ENCODE assay signal across 27 cellular contexts in genomic region chr12:119942386-119942785, GRCh38. TPM values are rescaled to one million over a fixed set of nuclear protein-coding genes. Genes with fewer than 3 reads are reported as not detected.
"Had no signal": no experiment of that assay in that cellular context is flagged by ENCODE, and none has a peak within 500 bp of the region (broad histone marks: within the 10 kb centered on the region; RNA-seq: fewer than 3 reads in every experiment).

No MANE protein-coding gene starts in this region.

- FAIRE-seq: endometrium had no signal

- H3K4me3 ChIP-seq: esophagus squamous epithelium, lower lobe of right lung, neural progenitor cell, prostate gland, sigmoid colon, skin epidermis, transverse colon, vagina had no signal

- H3K36me3 ChIP-seq: esophagus squamous epithelium, lower lobe of right lung, neural progenitor cell, prostate gland, sigmoid colon, transverse colon, vagina had no signal

- DNase-seq: cortex of kidney; effector memory CD8-positive, alpha-beta T cell; erythroblast; esophagus squamous epithelium; foreskin melanocyte; hypothalamus; immature natural killer cell; islet precursor cell; kidney glomerular epithelial cell; left colon; left ventricle myocardium superior; lower lobe of right lung; naive B cell; nucleus accumbens; right cardiac atrium; sigmoid colon; stimulated activated CD4-positive, alpha-beta T cell treated with anti-CD3 and anti-CD28 coated beads, Interleukin-15, amount 100 ng/mL, for 24 hours; stimulated activated CD4-positive, alpha-beta T cell treated with anti-CD3 and anti-CD28 coated beads, Interleukin-2, amount 100 ng/mL, for 48 hours; stimulated activated naive B cell treated with anti-CD40 and anti-IgM and Interleukin-4, amounts not matched to agents 10 μg/mL and 1 μg/mL and 100 μg/mL, for 72 hours; transverse colon had no signal

- H3K27me3 ChIP-seq: neural progenitor cell, vagina had no signal

- H3K9ac ChIP-seq: neural progenitor cell had no signal

- H3K9me3 ChIP-seq: esophagus squamous epithelium, lower lobe of right lung, prostate gland, sigmoid colon, transverse colon, vagina had no signal

- H3K4me2 ChIP-seq: neural progenitor cell had no signal

- ATAC-seq: effector memory CD8-positive, alpha-beta T cell; left colon; left ventricle myocardium superior; right cardiac atrium; stimulated activated naive B cell treated with anti-CD40 and anti-IgM and Interleukin-4, amounts not matched to agents 10 μg/mL and 1 μg/mL and 100 μg/mL, for 72 hours had no signal

- H3K4me1 ChIP-seq: neural progenitor cell, prostate gland, sigmoid colon, transverse colon, vagina had no signal

- H2AFZ ChIP-seq: neural progenitor cell had no signal

- H3K27ac ChIP-seq: esophagus squamous epithelium, lower lobe of right lung, neural progenitor cell, prostate gland, sigmoid colon, skin epidermis, transverse colon, vagina had no signal

RNA-seq across cellular contexts. Expression of gene BICDL1, which starts 46.6 kb away (rescaled TPM):
- total RNA-seq: dermis microvascular lymphatic vessel endothelial cell, osteocyte had no signal
